ENCODE assay signal across 1 cellular context in the genomic region with DNA sequence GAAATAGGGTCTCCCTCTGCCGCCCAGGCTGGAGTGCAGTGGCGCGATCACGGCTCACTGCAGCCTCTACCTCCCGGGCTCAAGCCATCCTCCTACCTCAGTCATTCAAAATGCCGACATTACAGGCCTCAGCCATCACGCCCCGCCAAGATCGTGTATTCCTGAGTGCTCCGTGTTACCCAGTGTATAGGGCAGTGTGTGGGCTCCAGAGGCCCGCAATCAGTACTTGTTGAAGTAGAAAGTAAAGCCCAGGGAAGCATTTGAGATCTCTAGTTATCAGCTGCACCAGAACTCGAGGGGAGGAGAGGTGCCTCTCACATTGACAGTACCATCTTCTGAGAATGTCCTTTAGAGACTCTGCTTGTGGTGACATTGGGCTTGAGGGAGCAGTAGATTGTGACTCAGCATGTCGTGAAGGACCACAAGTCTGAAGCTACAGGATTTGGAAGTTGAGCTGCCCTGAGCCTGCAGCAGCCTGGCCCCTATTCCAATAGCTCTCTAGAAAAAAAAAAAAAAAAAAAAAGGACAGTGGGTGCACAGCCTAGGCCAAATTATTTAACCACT.
TF ChIP-seq lines count a peak whose summit lies in the region.

No MANE protein-coding gene starts in this region.

TF ChIP-seq in HepG2, 621 proteins besides CTCF, POLR2A, EP300 and RAD21 (continued from another document and continues in another):
- TF ChIP-seq TFE3 (CRISPR knock-in tag; IDR thresholded peaks at IDR 0.05) (no peak), SOX13 (IDR thresholded peaks at IDR 0.05) (no peak), SOX13 (CRISPR knock-in tag; conservative IDR thresholded peaks at IDR 0.05 in 1 of 2, IDR thresholded peaks at IDR 0.05 in 1 of 2) (no peak), ZNF644 (CRISPR knock-in tag; IDR thresholded peaks at IDR 0.05; ENCODE audit: low read depth) (no peak), NFIC (IDR thresholded peaks at IDR 0.05; ENCODE audit: low read length) (no peak), ISL2 (CRISPR knock-in tag; IDR thresholded peaks at IDR 0.05) (no peak), ZNF317 (CRISPR knock-in tag; IDR thresholded peaks at IDR 0.05) (no peak), ZNF772 (CRISPR knock-in tag; IDR thresholded peaks at IDR 0.05) (no peak), ATF7-NPFF (CRISPR knock-in tag; IDR thresholded peaks at IDR 0.05; ENCODE audit: low read depth) (no peak), NFKB2 (CRISPR knock-in tag; IDR thresholded peaks at IDR 0.05; ENCODE audit: borderline replicate concordance) (no peak), TMF1 (CRISPR knock-in tag; IDR thresholded peaks at IDR 0.05; ENCODE audit: low read depth) (no peak), REXO4 (CRISPR knock-in tag; IDR thresholded peaks at IDR 0.05; ENCODE audit: borderline replicate concordance) (no peak), PITX1 (CRISPR knock-in tag; IDR thresholded peaks at IDR 0.05) (no peak), ARHGAP35 (CRISPR knock-in tag; IDR thresholded peaks at IDR 0.05; ENCODE audit: borderline replicate concordance) (no peak), NR1H2 (CRISPR knock-in tag; IDR thresholded peaks at IDR 0.05; ENCODE audit: borderline replicate concordance, low read depth) (no peak), SNAPC2 (CRISPR knock-in tag; IDR thresholded peaks at IDR 0.05) (no peak), ZNF766 (CRISPR knock-in tag; IDR thresholded peaks at IDR 0.05; ENCODE audit: borderline replicate concordance) (no peak), CCDC6 (CRISPR knock-in tag; IDR thresholded peaks at IDR 0.05) (no peak), ZNF17 (CRISPR knock-in tag; IDR thresholded peaks at IDR 0.05) (no peak), MYNN (CRISPR knock-in tag; IDR thresholded peaks at IDR 0.05; ENCODE audit: low read depth) (no peak), ZIK1 (CRISPR knock-in tag; IDR thresholded peaks at IDR 0.05; ENCODE audit: borderline replicate concordance, low read depth) (no peak), MED8 (CRISPR knock-in tag; IDR thresholded peaks at IDR 0.05; ENCODE audit: insufficient replicate concordance) (no peak), MYC (CRISPR knock-in tag; IDR thresholded peaks at IDR 0.05; ENCODE audit: borderline replicate concordance) (no peak), RBAK (CRISPR knock-in tag; IDR thresholded peaks at IDR 0.05) (no peak), NCOR1 (IDR thresholded peaks at IDR 0.05; ENCODE audit: borderline replicate concordance, low read length) (no peak), RFXANK (CRISPR knock-in tag; IDR thresholded peaks at IDR 0.05) (no peak), GTF3A (CRISPR knock-in tag; conservative IDR thresholded peaks at IDR 0.05) (no peak), GPBP1L1 (CRISPR knock-in tag; IDR thresholded peaks at IDR 0.05) (no peak), AGO1 (IDR thresholded peaks at IDR 0.05; ENCODE audit: low read depth, low read length, poor library complexity, severe bottlenecking) (no peak), ZNF362 (CRISPR knock-in tag; IDR thresholded peaks at IDR 0.05; ENCODE audit: borderline replicate concordance) (peak; percentile 73; the same call in 1 of the 2 replicates), GFI1 (CRISPR knock-in tag; IDR thresholded peaks at IDR 0.05; ENCODE audit: borderline replicate concordance) (0 out of 2 replicates have a peak, but pooled peaks have one; percentile 6), PAXIP1 (CRISPR knock-in tag; conservative IDR thresholded peaks at IDR 0.05) (no peak), ERF (CRISPR knock-in tag; IDR thresholded peaks at IDR 0.05) (no peak), ARID5B (CRISPR knock-in tag; IDR thresholded peaks at IDR 0.05) (no peak), HDAC1 (CRISPR knock-in tag; IDR thresholded peaks at IDR 0.05) (no peak), KLF6 (CRISPR knock-in tag; IDR thresholded peaks at IDR 0.05) (no peak), POGZ (CRISPR knock-in tag; IDR thresholded peaks at IDR 0.05) (no peak)
- TF ChIP-seq, protein P1, sequence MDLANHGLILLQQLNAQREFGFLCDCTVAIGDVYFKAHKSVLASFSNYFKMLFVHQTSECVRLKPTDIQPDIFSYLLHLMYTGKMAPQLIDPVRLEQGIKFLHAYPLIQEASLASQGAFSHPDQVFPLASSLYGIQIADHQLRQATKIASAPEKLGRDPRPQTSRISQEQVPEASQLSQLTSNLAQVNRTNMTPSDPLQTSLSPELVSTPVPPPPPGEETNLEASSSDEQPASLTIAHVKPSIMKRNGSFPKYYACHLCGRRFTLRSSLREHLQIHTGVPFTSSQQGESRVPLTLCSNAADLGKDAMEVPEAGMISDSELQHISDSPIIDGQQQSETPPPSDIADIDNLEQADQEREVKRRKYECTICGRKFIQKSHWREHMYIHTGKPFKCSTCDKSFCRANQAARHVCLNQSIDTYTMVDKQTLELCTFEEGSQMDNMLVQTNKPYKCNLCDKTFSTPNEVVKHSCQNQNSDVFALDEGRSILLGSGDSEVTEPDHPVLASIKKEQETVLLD (CRISPR knock-in tag; IDR thresholded peaks at IDR 0.05; ENCODE audit: low read depth), result no peak
- TF ChIP-seq, protein P2, sequence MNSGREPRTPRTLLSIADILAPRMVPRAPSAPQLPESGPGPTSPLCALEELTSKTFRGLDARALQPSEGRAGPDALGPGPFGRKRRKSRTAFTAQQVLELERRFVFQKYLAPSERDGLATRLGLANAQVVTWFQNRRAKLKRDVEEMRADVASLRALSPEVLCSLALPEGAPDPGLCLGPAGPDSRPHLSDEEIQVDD (CRISPR knock-in tag; IDR thresholded peaks at IDR 0.05; ENCODE audit: borderline replicate concordance), result no peak
- TF ChIP-seq, protein P3, sequence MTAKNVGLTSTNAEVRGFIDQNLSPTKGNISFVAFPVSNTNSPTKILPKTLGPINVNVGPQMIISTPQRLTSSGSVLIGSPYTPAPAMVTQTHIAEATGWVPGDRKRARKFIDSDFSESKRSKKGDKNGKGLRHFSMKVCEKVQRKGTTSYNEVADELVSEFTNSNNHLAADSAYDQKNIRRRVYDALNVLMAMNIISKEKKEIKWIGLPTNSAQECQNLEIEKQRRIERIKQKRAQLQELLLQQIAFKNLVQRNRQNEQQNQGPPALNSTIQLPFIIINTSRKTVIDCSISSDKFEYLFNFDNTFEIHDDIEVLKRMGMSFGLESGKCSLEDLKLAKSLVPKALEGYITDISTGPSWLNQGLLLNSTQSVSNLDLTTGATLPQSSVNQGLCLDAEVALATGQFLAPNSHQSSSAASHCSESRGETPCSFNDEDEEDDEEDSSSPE (CRISPR knock-in tag; IDR thresholded peaks at IDR 0.05), result no peak
- TF ChIP-seq, protein P4, sequence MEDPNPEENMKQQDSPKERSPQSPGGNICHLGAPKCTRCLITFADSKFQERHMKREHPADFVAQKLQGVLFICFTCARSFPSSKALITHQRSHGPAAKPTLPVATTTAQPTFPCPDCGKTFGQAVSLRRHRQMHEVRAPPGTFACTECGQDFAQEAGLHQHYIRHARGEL (CRISPR knock-in tag; IDR thresholded peaks at IDR 0.05), result no peak
- TF ChIP-seq, protein P5, sequence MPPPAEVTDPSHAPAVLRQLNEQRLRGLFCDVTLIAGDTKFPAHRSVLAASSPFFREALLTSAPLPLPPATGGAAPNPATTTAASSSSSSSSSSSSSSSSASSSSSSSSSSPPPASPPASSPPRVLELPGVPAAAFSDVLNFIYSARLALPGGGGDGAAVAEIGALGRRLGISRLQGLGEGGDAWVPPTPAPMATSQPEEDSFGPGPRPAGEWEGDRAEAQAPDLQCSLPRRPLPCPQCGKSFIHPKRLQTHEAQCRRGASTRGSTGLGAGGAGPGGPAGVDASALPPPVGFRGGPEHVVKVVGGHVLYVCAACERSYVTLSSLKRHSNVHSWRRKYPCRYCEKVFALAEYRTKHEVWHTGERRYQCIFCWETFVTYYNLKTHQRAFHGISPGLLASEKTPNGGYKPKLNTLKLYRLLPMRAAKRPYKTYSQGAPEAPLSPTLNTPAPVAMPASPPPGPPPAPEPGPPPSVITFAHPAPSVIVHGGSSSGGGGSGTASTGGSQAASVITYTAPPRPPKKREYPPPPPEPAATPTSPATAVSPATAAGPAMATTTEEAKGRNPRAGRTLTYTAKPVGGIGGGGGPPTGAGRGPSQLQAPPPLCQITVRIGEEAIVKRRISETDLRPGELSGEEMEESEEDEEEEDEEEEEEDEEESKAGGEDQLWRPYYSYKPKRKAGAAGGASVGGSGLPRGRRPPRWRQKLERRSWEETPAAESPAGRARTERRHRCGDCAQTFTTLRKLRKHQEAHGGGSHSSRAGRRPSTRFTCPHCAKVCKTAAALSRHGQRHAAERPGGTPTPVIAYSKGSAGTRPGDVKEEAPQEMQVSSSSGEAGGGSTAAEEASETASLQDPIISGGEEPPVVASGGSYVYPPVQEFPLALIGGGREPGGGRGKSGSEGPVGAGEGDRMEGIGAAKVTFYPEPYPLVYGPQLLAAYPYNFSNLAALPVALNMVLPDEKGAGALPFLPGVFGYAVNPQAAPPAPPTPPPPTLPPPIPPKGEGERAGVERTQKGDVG (CRISPR knock-in tag; IDR thresholded peaks at IDR 0.05; ENCODE audit: borderline replicate concordance), result no peak
